In genomic region chr15:32994810-32995424, GRCh38 we compare ENCODE assay signal across 8 cellular contexts.
A peak's percentile ranks its signal among the peaks of the same experiment; 100 is the strongest.
DNase-seq lines count a peak whose midpoint lies in the region; ATAC-seq, FAIRE-seq and TF ChIP-seq lines count a peak whose summit lies in the region.

No MANE protein-coding gene starts in this region.

- H3K27ac ChIP-seq in SK-N-MC (no peak overlapping the region), transverse colon (no peak overlapping the region)

- H3K27me3 ChIP-seq in transverse colon = no peaks in the 10 kb centered on the region

- H3K36me3 ChIP-seq in SK-N-MC (ENCODE audit: insufficient read depth, low read length) (no peaks in the 10 kb centered on the region), transverse colon (no peaks in the 10 kb centered on the region)

- H3K9ac ChIP-seq in SK-N-MC (ENCODE audit: insufficient read length) = no peak overlapping the region

- ATAC-seq in HG03442 (IDR thresholded peaks at IDR 0.05; ENCODE audit: unreplicated experiment) (no peak), GM18867 (IDR thresholded peaks at IDR 0.05; ENCODE audit: unreplicated experiment) (no peak)

- no peak for TF ChIP-seq EP300 in transverse colon (IDR thresholded peaks at IDR 0.05; ENCODE audit: low read depth)

- peak; percentile 63 for DNase-seq in AG10803 (ENCODE audit: low read depth)
- no peak for DNase-seq in H54 (ENCODE audit: insufficient read length, low spot score)
- DNase-seq in SK-N-MC (ENCODE audit: low read depth, low spot score) = peak; percentile 1
- peak; percentile 41 to 74 for DNase-seq in foreskin fibroblast
- DNase-seq in transverse colon = no peak
- no peak for DNase-seq in activated T-cell treated with anti-CD3 and anti-CD28 coated beads, Interleukin-2, amount 50 U/mL, for 1 hour

- in situ Hi-C loops in transverse colon (cut with MboI; ENCODE audit: low pct_ligation_motif_present in 1 of 4, low pct_unique_long_range_greater_than_20kb in 1 of 4, low sequenced_read_pairs in 3 of 4) = loop anchor here (5.0 to 25.0 kb wide), 4 partner anchors 330 to 340 kb away; no protein-coding TSS in a partner anchor

- no peaks in the 10 kb centered on the region for H3K4me1 ChIP-seq in transverse colon

- WGBS in transverse colon (ENCODE audit: low coverage in 1 of 2), 2 donors = 93 to 100% methylated on average over 1 of the region's 1 CpG

- TF ChIP-seq CTCF in AG10803 (conservative IDR thresholded peaks at IDR 0.05; ENCODE audit: low read length) = peak; percentile 76
- TF ChIP-seq CTCF in foreskin fibroblast (IDR thresholded peaks at IDR 0.05; ENCODE audit: low read depth, low read length) = peak; percentile 39
- TF ChIP-seq CTCF in transverse colon (IDR thresholded peaks at IDR 0.05) = peak; percentile 47 to 60 (median 51)

- H3K4me3 ChIP-seq in AG10803 (ENCODE audit: low read length) (no peak overlapping the region), SK-N-MC (no peak overlapping the region), foreskin fibroblast (ENCODE audit: low read depth in 1 of 2, low read length in 2 of 2) (no peak overlapping the region), transverse colon (no peak overlapping the region)

- intact Hi-C loops in transverse colon (cut with DNase I; ENCODE audit: low total_unique reads) = loop anchor here (5.0 kb wide), 1 partner anchor 333 kb away; no protein-coding TSS in a partner anchor

- peak; percentile 88 for FAIRE-seq in H54 (lab: Jason Lieb, UNC)

- TF ChIP-seq POLR2A in H54 (IDR thresholded peaks at IDR 0.05; ENCODE audit: low read depth, low read length) (no peak), transverse colon (IDR thresholded peaks at IDR 0.05) (no peak)

- no peaks in the 10 kb centered on the region for H3K9me3 ChIP-seq in SK-N-MC (ENCODE audit: low read depth, low read length)
- no peaks in the 10 kb centered on the region for H3K9me3 ChIP-seq in transverse colon

Comparison
In these comparisons a context has a peak if more than half of its experiments do, and no peak if none do; other contexts are left out.
1. DNase-seq: peak in AG10803 (single experiment), SK-N-MC (single experiment) and foreskin fibroblast (2 of 2); none in H54 (single experiment), transverse colon (single experiment) and activated T-cell treated with anti-CD3 and anti-CD28 coated beads, Interleukin-2, amount 50 U/mL, for 1 hour (single experiment).
2. Peak in every context shown above with its lines, with median percentiles within 50 percentile points of each other: CTCF ChIP-seq.